ENCODE assay signal across 8 cellular contexts in the genomic region with DNA sequence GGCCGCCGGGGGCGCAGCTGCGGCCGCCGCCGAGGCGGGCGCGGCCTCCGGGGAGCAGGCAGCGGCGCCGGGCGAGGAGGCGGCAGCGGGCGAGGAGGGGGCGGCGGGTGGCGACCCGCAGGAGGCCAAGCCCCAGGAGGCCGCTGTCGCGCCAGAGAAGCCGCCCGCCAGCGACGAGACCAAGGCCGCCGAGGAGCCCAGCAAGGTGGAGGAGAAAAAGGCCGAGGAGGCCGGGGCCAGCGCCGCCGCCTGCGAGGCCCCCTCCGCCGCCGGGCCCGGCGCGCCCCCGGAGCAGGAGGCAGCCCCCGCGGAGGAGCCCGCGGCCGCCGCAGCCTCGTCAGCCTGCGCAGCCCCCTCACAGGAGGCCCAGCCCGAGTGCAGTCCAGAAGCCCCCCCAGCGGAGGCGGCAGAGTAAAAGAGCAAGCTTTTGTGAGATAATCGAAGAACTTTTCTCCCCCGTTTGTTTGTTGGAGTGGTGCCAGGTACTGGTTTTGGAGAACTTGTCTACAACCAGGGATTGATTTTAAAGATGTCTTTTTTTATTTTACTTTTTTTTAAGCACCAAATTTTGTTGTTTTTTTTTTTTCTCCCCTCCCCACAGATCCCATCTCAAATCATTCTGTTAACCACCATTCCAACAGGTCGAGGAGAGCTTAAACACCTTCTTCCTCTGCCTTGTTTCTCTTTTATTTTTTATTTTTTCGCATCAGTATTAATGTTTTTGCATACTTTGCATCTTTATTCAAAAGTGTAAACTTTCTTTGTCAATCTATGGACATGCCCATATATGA. TPM values are rescaled to one million over a fixed set of nuclear protein-coding genes. Genes with fewer than 3 reads are reported as not detected.
A peak's percentile ranks its signal among the peaks of the same experiment; 100 is the strongest.
DNase-seq lines count a peak whose midpoint lies in the region; ATAC-seq and TF ChIP-seq lines count a peak whose summit lies in the region.

No MANE protein-coding gene starts in this region.

- no peaks in the 10 kb centered on the region for H3K36me3 Mint-ChIP-seq in CD4-positive, alpha-beta T cell (ENCODE audit: low read depth)

- no peak overlapping the region for H3K27ac Mint-ChIP-seq in CD4-positive, alpha-beta T cell

- peak overlapping the region; percentile 82 for H3K4me3 Mint-ChIP-seq in CD4-positive, alpha-beta T cell

- peaks cover 5% of the 10 kb centered on the region for H3K4me1 Mint-ChIP-seq in CD4-positive, alpha-beta T cell (ENCODE audit: low read depth)

- peak overlapping the region; percentile 11 to 93 for H3K4me3 ChIP-seq in muscle layer of colon (ENCODE audit: low read depth in 1 of 2, low read length in 2 of 2)

- no peaks in the 10 kb centered on the region for H3K9me3 Mint-ChIP-seq in CD4-positive, alpha-beta T cell

- POLR2A ChIA-PET in CD4-positive, alpha-beta T cell (lab: Charles Lee): no interaction called here

- H3K27me3 ChIP-seq in CD4-positive, alpha-beta T cell (ENCODE audit: control insufficient read depth, insufficient read depth, low read length): peaks cover 55% of the 10 kb centered on the region
- H3K27me3 ChIP-seq in muscle layer of colon (ENCODE audit: control insufficient read depth in 1 of 2, insufficient read depth in 2 of 2, low read length in 2 of 2): no peaks in the 10 kb centered on the region

- H3K36me3 ChIP-seq in muscle layer of colon (ENCODE audit: insufficient read depth, low read length): no peaks in the 10 kb centered on the region

- H3K9me3 ChIP-seq in CD4-positive, alpha-beta T cell (ENCODE audit: control insufficient read depth, low read length): no peaks in the 10 kb centered on the region
- H3K9me3 ChIP-seq in muscle layer of colon (ENCODE audit: low read length): no peaks in the 10 kb centered on the region

- H3K27me3 Mint-ChIP-seq in CD4-positive, alpha-beta T cell: peaks cover 45% of the 10 kb centered on the region

- CTCF ChIA-PET in CD4-positive, alpha-beta T cell (lab: Charles Lee): no interaction called here

- no peak for TF ChIP-seq CTCF in CD4-positive, alpha-beta T cell (IDR thresholded peaks at IDR 0.05)

- no peak overlapping the region for H3K27ac ChIP-seq in CD4-positive, alpha-beta T cell (ENCODE audit: low read depth, low read length)
- H3K27ac ChIP-seq in muscle layer of colon (ENCODE audit: low read depth, low read length): peak overlapping the region; percentile 59

- intact Hi-C loops in CD4-positive, alpha-beta T cell (cut with DNase I, micrococcal nuclease): no loop called here

- no peak for ATAC-seq in CD4-positive, alpha-beta T cell (ENCODE audit: poor library complexity)
- ATAC-seq in HG03342 (IDR thresholded peaks at IDR 0.05; ENCODE audit: unreplicated experiment): no peak
- no peak for ATAC-seq in HG03378 (IDR thresholded peaks at IDR 0.05; ENCODE audit: unreplicated experiment)

- no peak overlapping the region for H3K9ac ChIP-seq in muscle layer of colon (ENCODE audit: low read length)

- no peak for DNase-seq in CD4-positive, alpha-beta T cell
- DNase-seq in M059J (ENCODE audit: low read depth) (peak; percentile 62), ecto neural progenitor cell (ENCODE audit: low spot score) (peak; percentile 63), activated gamma-delta T cell (lab: John Stamatoyannopoulos, UW) (no peak)
- DNase-seq in activated CD4-positive, CD25-positive, alpha-beta regulatory T cell (lab: John Stamatoyannopoulos, UW): no peak

- peaks cover 12% of the 10 kb centered on the region for H3K4me1 ChIP-seq in muscle layer of colon (ENCODE audit: insufficient read depth, low read length)

RNA-seq across cellular contexts. Expression of a gene that starts 3.2 kb away (rescaled TPM):
- under 1 TPM; 0.63 to 0.70 TPM for total RNA-seq in CD4-positive, alpha-beta T cell
- total RNA-seq in M059J (2014; rRNA removed; shearing (Covaris generic)): 115 and 184 TPM in 2 replicates

Comparison
In these comparisons a context has a peak if more than half of its experiments do, and no peak if none do; other contexts are left out.
1. DNase-seq: peak in M059J (single experiment) and ecto neural progenitor cell (single experiment); none in CD4-positive, alpha-beta T cell (0 of 10), activated CD4-positive, CD25-positive, alpha-beta regulatory T cell (0 of 4) and activated gamma-delta T cell (single experiment).
2. RNA of a gene that starts 3.2 kb away (total RNA-seq): 115 to 184 TPM in M059J; 0.63 to 0.70 TPM in CD4-positive, alpha-beta T cell; every median in the first group is over 10 times any median in the second.